In genomic region chr19:44071824-44072542, GRCh38 we compare ENCODE assay signal across 8 cellular contexts. TPM values are rescaled to one million over a fixed set of nuclear protein-coding genes. Genes with fewer than 3 reads are reported as not detected.
A peak's percentile ranks its signal among the peaks of the same experiment; 100 is the strongest.
DNase-seq lines count a peak whose midpoint lies in the region; ATAC-seq and TF ChIP-seq lines count a peak whose summit lies in the region.

Gene ZNF284 (plus strand): TSS chr19:44072159. CDS start chr19:44076390, 4,231 bp downstream.

- H3K4me1 ChIP-seq in thoracic aorta (ENCODE audit: control insufficient read depth in 1 of 2, low read depth in 2 of 2): peaks cover 6 to 10% of the 10 kb centered on the region in 2 donors

- peak within 1 kb of the TSS; percentile 76 for H3K4me3 ChIP-seq in thoracic aorta

- peaks cover 50% of the 10 kb centered on the region in 2 donors for H3K36me3 Mint-ChIP-seq in activated naive CD4-positive, alpha-beta T cell treated with anti-CD3 and anti-CD28 coated beads, Interleukin-2, amount 50 U/mL, for 72 hours
- peaks cover 28% of the 10 kb centered on the region for H3K36me3 Mint-ChIP-seq in glutamatergic neuron (ENCODE audit: unreplicated experiment)

- H3K4me1 Mint-ChIP-seq in glutamatergic neuron (ENCODE audit: low read depth, unreplicated experiment): peaks cover 4% of the 10 kb centered on the region

- peaks cover 4% of the 10 kb centered on the region for H3K9me3 ChIP-seq in thoracic aorta

- H3K27me3 Mint-ChIP-seq in glutamatergic neuron (ENCODE audit: unreplicated experiment): no peaks in the 10 kb centered on the region

- no peak for TF ChIP-seq CTCF in glutamatergic neuron (IDR thresholded peaks at IDR 0.05; ENCODE audit: partially characterized antibody, unreplicated experiment)
- TF ChIP-seq CTCF in omental fat pad (IDR thresholded peaks at IDR 0.05): no peak
- no peak for TF ChIP-seq CTCF in thoracic aorta (IDR thresholded peaks at IDR 0.05)

- ATAC-seq in GM21825 (IDR thresholded peaks at IDR 0.05; ENCODE audit: unreplicated experiment) (peak; percentile 96), SK-N-SH treated with all-trans-retinoic acid at 6 μM for 48 hours (peak; percentile 98), omental fat pad (ENCODE audit: low FRiP score) (peak; percentile 100), thoracic aorta (ENCODE audit: insufficient number of reproducible peaks, low FRiP score, low read depth) (peak; percentile 73)
- peak; percentile 100 for ATAC-seq in activated naive CD4-positive, alpha-beta T cell treated with anti-CD3 and anti-CD28 coated beads, Interleukin-2, amount 50 U/mL, for 72 hours

- peak within 1 kb of the TSS; percentile 10 to 58 for H3K27ac Mint-ChIP-seq in activated naive CD4-positive, alpha-beta T cell treated with anti-CD3 and anti-CD28 coated beads, Interleukin-2, amount 50 U/mL, for 72 hours
- peak within 1 kb of the TSS; percentile 10 for H3K27ac Mint-ChIP-seq in glutamatergic neuron (ENCODE audit: unreplicated experiment)

- peaks cover 1% of the 10 kb centered on the region for H3K36me3 ChIP-seq in thoracic aorta

- peak within 1 kb of the TSS; percentile 85 for H3K4me3 Mint-ChIP-seq in glutamatergic neuron (ENCODE audit: unreplicated experiment)

- peak within 1 kb of the TSS; percentile 10 to 26 for H3K27ac ChIP-seq in thoracic aorta

- peaks cover 18 to 33% of the 10 kb centered on the region in 2 donors for H3K9me3 Mint-ChIP-seq in activated naive CD4-positive, alpha-beta T cell treated with anti-CD3 and anti-CD28 coated beads, Interleukin-2, amount 50 U/mL, for 72 hours
- peaks cover 2% of the 10 kb centered on the region for H3K9me3 Mint-ChIP-seq in glutamatergic neuron (ENCODE audit: unreplicated experiment)

- DNase-seq in DMS79 treated with DMSO at 0.1 percent for 48 hours (lab: John Stamatoyannopoulos, UW): peak; percentile 89
- DNase-seq in M059J (ENCODE audit: low read depth): peak; percentile 90
- peak; percentile 77 to 85 for DNase-seq in activated naive CD4-positive, alpha-beta T cell treated with anti-CD3 and anti-CD28 coated beads, Interleukin-2, amount 50 U/mL, for 72 hours (ENCODE audit: low spot score in 2 of 2)
- DNase-seq in glutamatergic neuron: peak; percentile 87
- peak; percentile 52 for DNase-seq in omental fat pad (ENCODE audit: low spot score)
- peak; percentile 34 for DNase-seq in thoracic aorta (ENCODE audit: low spot score)

- no peaks in the 10 kb centered on the region for H3K27me3 ChIP-seq in thoracic aorta (replicated peaks; ENCODE audit: insufficient read depth)

TF ChIP-seq in SK-N-SH treated with all-trans-retinoic acid at 6 μM for 48 hours, 23 proteins besides CTCF, POLR2A, EP300 and RAD21:
- TF ChIP-seq CREB5 (CRISPR knock-in tag; IDR thresholded peaks at IDR 0.05; ENCODE audit: low read depth) (no peak), CSRNP3 (CRISPR knock-in tag; IDR thresholded peaks at IDR 0.05) (no peak), TCF4 (CRISPR knock-in tag; IDR thresholded peaks at IDR 0.05; ENCODE audit: borderline replicate concordance) (no peak), ZNF8 (CRISPR knock-in tag; IDR thresholded peaks at IDR 0.05) (no peak), OSR1 (CRISPR knock-in tag; IDR thresholded peaks at IDR 0.05) (no peak), TOX (CRISPR knock-in tag; IDR thresholded peaks at IDR 0.05; ENCODE audit: borderline replicate concordance) (no peak), POU6F1 (CRISPR knock-in tag; IDR thresholded peaks at IDR 0.05; ENCODE audit: borderline replicate concordance, low read depth) (no peak), GLIS3 (CRISPR knock-in tag; IDR thresholded peaks at IDR 0.05) (no peak), ZFP3 (CRISPR knock-in tag; IDR thresholded peaks at IDR 0.05) (no peak), SNAI2 (CRISPR knock-in tag; IDR thresholded peaks at IDR 0.05) (no peak), RARB (CRISPR knock-in tag; IDR thresholded peaks at IDR 0.05) (no peak), CSDC2 (CRISPR knock-in tag; IDR thresholded peaks at IDR 0.05) (no peak), TSHZ2 (CRISPR knock-in tag; IDR thresholded peaks at IDR 0.05) (no peak), PATZ1 (CRISPR knock-in tag; IDR thresholded peaks at IDR 0.05; ENCODE audit: borderline replicate concordance) (no peak), ZNF70 (CRISPR knock-in tag; IDR thresholded peaks at IDR 0.05) (no peak)

RNA-seq across cellular contexts. Expression of gene ZNF284, which starts in this region (rescaled TPM):
- total RNA-seq in M059J (2014; rRNA removed; shearing (Covaris generic)): 1.3 and 2.6 TPM in 2 replicates
- total RNA-seq in activated naive CD4-positive, alpha-beta T cell treated with anti-CD3 and anti-CD28 coated beads, Interleukin-2, amount 50 U/mL, for 72 hours: 1 to 10 TPM; 2.3 to 2.4 TPM
- 3.9 TPM for total RNA-seq in glutamatergic neuron (ENCODE audit: unreplicated experiment)
- 1 to 10 TPM in 3 of 4 donors, under 1 TPM in 1; 0.65 to 3.0 (median 1.7) TPM for total RNA-seq in omental fat pad
- 1 to 10 TPM; 2.0 to 2.1 TPM for total RNA-seq in thoracic aorta

Comparison
In these comparisons a context has a peak if more than half of its experiments do, and no peak if none do; other contexts are left out.
1. Peak in every context shown above with its lines: DNase-seq, ATAC-seq, H3K4me3 ChIP-seq and H3K27ac ChIP-seq.
2. DNase-seq: peak in every context shown above with its lines; median percentile 90 in M059J; 89 in DMS79 treated with DMSO at 0.1 percent for 48 hours; 87 in glutamatergic neuron; 81 in activated naive CD4-positive, alpha-beta T cell treated with anti-CD3 and anti-CD28 coated beads, Interleukin-2, amount 50 U/mL, for 72 hours; 52 in omental fat pad; 34 in thoracic aorta.